Comparison of ENCODE assay signal across 18 cellular contexts in genomic region chr18:10290244-10291240, GRCh38.
DNase-seq lines count a peak whose midpoint lies in the region; ATAC-seq and TF ChIP-seq lines count a peak whose summit lies in the region.
"Had no signal": no experiment of that assay in that cellular context is flagged by ENCODE, and none has a peak within 500 bp of the region (broad histone marks: within the 10 kb centered on the region; RNA-seq: fewer than 3 reads in every experiment).

No MANE protein-coding gene starts in this region.

- H3K36me3 Mint-ChIP-seq in stimulated activated memory B cell treated with anti-CD40 and anti-IgM and Interleukin-4, amounts not matched to agents 10 μg/mL and 1 μg/mL and 100 μg/mL, for 72 hours = peaks cover 11% of the 10 kb centered on the region

- H3K4me3 Mint-ChIP-seq in stimulated activated memory B cell treated with anti-CD40 and anti-IgM and Interleukin-4, amounts not matched to agents 10 μg/mL and 1 μg/mL and 100 μg/mL, for 72 hours = no peak overlapping the region

- H3K4me3 ChIP-seq in GM12865 (ENCODE audit: low read depth, low read length) (no peak overlapping the region), left lung (no peak overlapping the region), brain microvascular endothelial cell (ENCODE audit: low read depth, low read length) (no peak overlapping the region)
- H3K4me3 ChIP-seq: gastroesophageal sphincter had no signal

- peaks cover 29% of the 10 kb centered on the region for H3K4me1 Mint-ChIP-seq in stimulated activated memory B cell treated with anti-CD40 and anti-IgM and Interleukin-4, amounts not matched to agents 10 μg/mL and 1 μg/mL and 100 μg/mL, for 72 hours

- no peaks in the 10 kb centered on the region for H3K27me3 ChIP-seq in left lung
- no peaks in the 10 kb centered on the region for H3K27me3 ChIP-seq in brain microvascular endothelial cell (replicated peaks)
- H3K27me3 ChIP-seq: gastroesophageal sphincter had no signal

- peak; percentile 17 for DNase-seq in GM12865 (ENCODE audit: low read depth)
- peak; percentile 64 for DNase-seq in UCSD-AML1 (lab: John Stamatoyannopoulos, UW; ENCODE audit: unreplicated experiment)
- DNase-seq in left lung = peak; percentile 55 to 83
- no peak for DNase-seq in stimulated activated CD8-positive, alpha-beta memory T cell treated with anti-CD3 and anti-CD28 coated beads, Interleukin-4, amount 100 ng/mL, for 48 hours
- no peak for DNase-seq in activated CD4-positive, alpha-beta T cell treated with anti-CD3 and anti-CD28 coated beads, Interleukin-2, amount 50 U/mL, for 4 hours
- no peak for DNase-seq in brain microvascular endothelial cell
- DNase-seq: activated effector memory CD4-positive, alpha-beta T cell treated with anti-CD3 and anti-CD28 coated beads, Interleukin-2, amount 50 U/mL, for 16 hours; effector CD8-positive, alpha-beta T cell; NCI-H1930; NCI-H774; SHP77; stimulated activated CD4-positive, alpha-beta T cell treated with anti-CD3 and anti-CD28 coated beads, Interleukin-4, amount 100 ng/mL, for 4 hours; stimulated activated naive CD4-positive, alpha-beta T cell had no signal

- peak; percentile 53 for ATAC-seq in left lung
- peak; percentile 17 for ATAC-seq in stimulated activated memory B cell treated with anti-CD40 and anti-IgM and Interleukin-4, amounts not matched to agents 10 μg/mL and 1 μg/mL and 100 μg/mL, for 72 hours
- no peak for ATAC-seq in GM18498 (IDR thresholded peaks at IDR 0.05; ENCODE audit: unreplicated experiment)
- ATAC-seq: HCT116 had no signal

- H3K36me3 ChIP-seq in left lung (no peaks in the 10 kb centered on the region), brain microvascular endothelial cell (replicated peaks) (no peaks in the 10 kb centered on the region)
- H3K36me3 ChIP-seq: gastroesophageal sphincter had no signal

- intact Hi-C loops in left lung (cut with DNase I) = no loop called here

- peaks cover 13% of the 10 kb centered on the region for H3K9me3 Mint-ChIP-seq in stimulated activated memory B cell treated with anti-CD40 and anti-IgM and Interleukin-4, amounts not matched to agents 10 μg/mL and 1 μg/mL and 100 μg/mL, for 72 hours

- H3K27ac ChIP-seq in left lung (peak overlapping the region in 1 of 2 donors; percentile 83), brain microvascular endothelial cell (no peak overlapping the region)
- H3K27ac ChIP-seq: C4-2B had no signal

- no peaks in the 10 kb centered on the region for H3K9me3 ChIP-seq in left lung

- H3K27ac Mint-ChIP-seq in stimulated activated memory B cell treated with anti-CD40 and anti-IgM and Interleukin-4, amounts not matched to agents 10 μg/mL and 1 μg/mL and 100 μg/mL, for 72 hours = no peak overlapping the region

- peaks cover 0 to 19% of the 10 kb centered on the region in 2 donors for H3K4me1 ChIP-seq in left lung
- H3K4me1 ChIP-seq: gastroesophageal sphincter had no signal

- no peak for TF ChIP-seq CTCF in GM12865 (IDR thresholded peaks at IDR 0.05; ENCODE audit: insufficient read depth, low read depth, low read length, missing control alignments)
- TF ChIP-seq CTCF in left lung (IDR thresholded peaks at IDR 0.05) = no peak
- no peak for TF ChIP-seq CTCF in brain microvascular endothelial cell (IDR thresholded peaks at IDR 0.05; ENCODE audit: low read depth, low read length, missing control alignments)

- in situ Hi-C loops in brain microvascular endothelial cell (cut with HindIII; ENCODE audit: low pct_ligation_motif_present, low sequenced_read_pairs) = no loop called here

- no peaks in the 10 kb centered on the region for H3K27me3 Mint-ChIP-seq in stimulated activated memory B cell treated with anti-CD40 and anti-IgM and Interleukin-4, amounts not matched to agents 10 μg/mL and 1 μg/mL and 100 μg/mL, for 72 hours

Comparison
In these comparisons a context has a peak if more than half of its experiments do, and no peak if none do; other contexts are left out.
1. DNase-seq: peak in GM12865 (single experiment), UCSD-AML1 (single experiment) and left lung (2 of 2); none in stimulated activated CD8-positive, alpha-beta memory T cell treated with anti-CD3 and anti-CD28 coated beads, Interleukin-4, amount 100 ng/mL, for 48 hours (single experiment), activated CD4-positive, alpha-beta T cell treated with anti-CD3 and anti-CD28 coated beads, Interleukin-2, amount 50 U/mL, for 4 hours (0 of 2) and brain microvascular endothelial cell (single experiment).